In genomic region chr15:22960126-22960525, GRCh38 we compare ENCODE assay signal across 1 cellular context.
TF ChIP-seq lines count a peak whose summit lies in the region.

No MANE protein-coding gene starts in this region.

TF ChIP-seq in WTC11, 78 proteins besides CTCF, POLR2A, EP300 and RAD21 (continued from another document):
- TF ChIP-seq ZBTB43 (CRISPR knock-in tag; IDR thresholded peaks at IDR 0.05) (no peak), NR3C1 (CRISPR knock-in tag; conservative IDR thresholded peaks at IDR 0.05; ENCODE audit: low read depth) (no peak), FOXK1 (CRISPR knock-in tag; IDR thresholded peaks at IDR 0.05) (no peak)
TF ChIP-seq in WTC11: peak in this region for 0.
